ENCODE assay signal across 8 cellular contexts in genomic region chr19:56637976-56638555, GRCh38. TPM values are rescaled to one million over a fixed set of nuclear protein-coding genes. Genes with fewer than 3 reads are reported as not detected.
A peak's percentile ranks its signal among the peaks of the same experiment; 100 is the strongest.
DNase-seq lines count a peak whose midpoint lies in the region; ATAC-seq, FAIRE-seq and TF ChIP-seq lines count a peak whose summit lies in the region.

No MANE protein-coding gene starts in this region.

- TF ChIP-seq EP300 in ovary (IDR thresholded peaks at IDR 0.05) = no peak

- no peak overlapping the region for H3K4me3 Mint-ChIP-seq in activated CD8-positive, alpha-beta T cell treated with anti-CD3 and anti-CD28 coated beads for 36 hours

- H4K8ac ChIP-seq in IMR-90 (ENCODE audit: low read depth in 2 of 2, low read length in 2 of 2) = no peak overlapping the region

- TF ChIP-seq POLR2A in IMR-90 (IDR thresholded peaks at IDR 0.05; ENCODE audit: low read depth, low read length) (no peak), ovary (IDR thresholded peaks at IDR 0.05) (no peak)

- H3K27ac Mint-ChIP-seq in activated CD8-positive, alpha-beta T cell treated with anti-CD3 and anti-CD28 coated beads for 36 hours = no peak overlapping the region

- H3K18ac ChIP-seq in IMR-90 (ENCODE audit: low read depth, low read length) = no peak overlapping the region

- ATAC-seq in IMR-90 (ENCODE audit: low read depth) = peak; percentile 92
- ATAC-seq in activated CD8-positive, alpha-beta T cell treated with anti-CD3 and anti-CD28 coated beads for 36 hours = peak; percentile 64
- no peak for ATAC-seq in HG02884 (IDR thresholded peaks at IDR 0.05; ENCODE audit: unreplicated experiment)

- H3K79me1 ChIP-seq in IMR-90 (ENCODE audit: low read depth in 1 of 2, low read length in 2 of 2) = no peaks in the 10 kb centered on the region

- H3K4me1 Mint-ChIP-seq in activated CD8-positive, alpha-beta T cell treated with anti-CD3 and anti-CD28 coated beads for 36 hours (ENCODE audit: low read depth) = no peaks in the 10 kb centered on the region

- no peak overlapping the region for H4K91ac ChIP-seq in IMR-90 (ENCODE audit: insufficient read depth, low read depth, low read length)

- TF ChIP-seq RAD21 in IMR-90 (IDR thresholded peaks at IDR 0.05; ENCODE audit: low read length) = no peak

- no peak overlapping the region for H2BK5ac ChIP-seq in IMR-90 (ENCODE audit: low read depth, low read length, poor library complexity, severe bottlenecking)

- dilution Hi-C loops in IMR-90 (cut with HindIII; ENCODE audit: low sequenced_read_pairs, unreplicated experiment) = no loop called here

- BruUV-seq in IMR-90 (replicated peaks; lab: Mats Ljungman, UMichigan) = no TSS peak

- CTCF ChIA-PET in IMR-90 (lab: Yijun Ruan, JAX) = interaction anchor here (0.7 kb wide), 1 partner anchor 1210 kb away, joined by 6 read pairs; no protein-coding TSS in a partner anchor
- CTCF ChIA-PET in activated CD8-positive, alpha-beta T cell treated with anti-CD3 and anti-CD28 coated beads for 36 hours (lab: Charles Lee) = no interaction called here

- no peak overlapping the region for H3K14ac ChIP-seq in IMR-90 (replicated peaks; ENCODE audit: low read depth, low read length)

- no peak overlapping the region for H2BK20ac ChIP-seq in IMR-90 (ENCODE audit: low read depth, low read length)

- DNase-seq in AML-193 (lab: John Stamatoyannopoulos, UW) (peak; percentile 48 to 57), IMR-90 (peak; percentile 65), head of caudate nucleus (peak; percentile 28 to 88 (median 73)), ovary (peak; percentile 60 to 84 (median 78)), GM19239 (ENCODE audit: insufficient read length, low spot score) (no peak), NK-92 (lab: John Stamatoyannopoulos, UW; ENCODE audit: unreplicated experiment) (no peak)
- DNase-seq in activated CD8-positive, alpha-beta T cell treated with anti-CD3 and anti-CD28 coated beads for 36 hours = peak; percentile 78

- no peak overlapping the region for H3K23ac ChIP-seq in IMR-90 (ENCODE audit: low read depth, low read length)

- POLR2A ChIA-PET in IMR-90 (lab: Charles Lee; ENCODE audit: unreplicated experiment) = no interaction called here
- POLR2A ChIA-PET in activated CD8-positive, alpha-beta T cell treated with anti-CD3 and anti-CD28 coated beads for 36 hours (lab: Charles Lee) = no interaction called here

- no peak overlapping the region for H3K27ac ChIP-seq in IMR-90 (ENCODE audit: insufficient read depth, low read length)
- no peak overlapping the region for H3K27ac ChIP-seq in ovary

- no peak overlapping the region for H2AK9ac ChIP-seq in IMR-90 (replicated peaks; ENCODE audit: low read depth, low read length, poor library complexity)

- in situ Hi-C loops in IMR-90 (cut with MboI; ENCODE audit: low sequenced_read_pairs) = no loop called here

- no peak overlapping the region for H2AK5ac ChIP-seq in IMR-90 (ENCODE audit: low read depth, low read length)

- H4K5ac ChIP-seq in IMR-90 (ENCODE audit: low read depth, low read length) = no peak overlapping the region

- H3K9me3 ChIP-seq in IMR-90 (ENCODE audit: control insufficient read depth, insufficient read depth, low read length) (peaks cover 24% of the 10 kb centered on the region), ovary (peaks cover 0 to 5% of the 10 kb centered on the region in 2 donors)

- peaks cover 47% of the 10 kb centered on the region for H3K9me3 Mint-ChIP-seq in activated CD8-positive, alpha-beta T cell treated with anti-CD3 and anti-CD28 coated beads for 36 hours

- H3K9ac ChIP-seq in IMR-90 (ENCODE audit: low read depth, low read length) = no peak overlapping the region

- 14% methylated on average over 13 of the region's 21 CpGs; no CpG with 5 or more reads in 1 of the 2 experiments for WGBS in IMR-90 (ENCODE audit: extremely low coverage in 2 of 2, insufficient read length in 1 of 2), 2 experiments
- 7 to 11% (median 7%) methylated on average over 15 to 21 of the region's 21 CpGs for WGBS in ovary, 3 donors

- H3K9me1 ChIP-seq in IMR-90 (ENCODE audit: insufficient read depth, low read length) = no peaks in the 10 kb centered on the region

- H3K4me1 ChIP-seq in IMR-90 (ENCODE audit: control insufficient read depth, insufficient read depth, low read length) (no peaks in the 10 kb centered on the region), ovary (ENCODE audit: insufficient read depth) (no peaks in the 10 kb centered on the region)

- no peaks in the 10 kb centered on the region for H3K27me3 Mint-ChIP-seq in activated CD8-positive, alpha-beta T cell treated with anti-CD3 and anti-CD28 coated beads for 36 hours

- H2BK120ac ChIP-seq in IMR-90 (ENCODE audit: low read depth, low read length) = no peak overlapping the region

- FAIRE-seq in GM19239 (lab: Jason Lieb, UNC) = no peak

- TF ChIP-seq CTCF in IMR-90 (conservative IDR thresholded peaks at IDR 0.05; ENCODE audit: low read depth, low read length) = no peak
- TF ChIP-seq CTCF in activated CD8-positive, alpha-beta T cell treated with anti-CD3 and anti-CD28 coated beads for 36 hours (IDR thresholded peaks at IDR 0.05) = no peak
- TF ChIP-seq CTCF in ovary (IDR thresholded peaks at IDR 0.05) = no peak

- no peak overlapping the region for H3K4me3 ChIP-seq in IMR-90 (ENCODE audit: insufficient read depth, low read depth, low read length)
- no peak overlapping the region for H3K4me3 ChIP-seq in ovary

- H3K36me3 Mint-ChIP-seq in activated CD8-positive, alpha-beta T cell treated with anti-CD3 and anti-CD28 coated beads for 36 hours (ENCODE audit: low read depth) = peaks cover 20% of the 10 kb centered on the region

- no peak overlapping the region for H3K4ac ChIP-seq in IMR-90 (ENCODE audit: low read depth, low read length)

- no peak overlapping the region for H2AFZ ChIP-seq in IMR-90 (replicated peaks; ENCODE audit: low read length, poor library complexity)

- H3K36me3 ChIP-seq in IMR-90 (ENCODE audit: control insufficient read depth, insufficient read depth, low read length) = no peaks in the 10 kb centered on the region
- H3K36me3 ChIP-seq in ovary = no peaks in the 10 kb centered on the region

- H2BK15ac ChIP-seq in IMR-90 (ENCODE audit: low read depth, low read length) = no peak overlapping the region

- no peak overlapping the region for H3K56ac ChIP-seq in IMR-90 (ENCODE audit: extremely low read depth, insufficient read depth, low read length)

- no peaks in the 10 kb centered on the region for H3K27me3 ChIP-seq in IMR-90 (ENCODE audit: control insufficient read depth, insufficient read depth, low read length)
- no peaks in the 10 kb centered on the region for H3K27me3 ChIP-seq in ovary

- H4K20me1 ChIP-seq in IMR-90 (ENCODE audit: insufficient read depth, low read length) = no peaks in the 10 kb centered on the region

- intact Hi-C loops in IMR-90 (cut with micrococcal nuclease) (no loop called here), head of caudate nucleus (cut with DNase I) (no loop called here), ovary (cut with DNase I) (no loop called here)
- intact Hi-C loops in activated CD8-positive, alpha-beta T cell treated with anti-CD3 and anti-CD28 coated beads for 36 hours (cut with micrococcal nuclease) = no loop called here

- H3K4me2 ChIP-seq in IMR-90 (ENCODE audit: low read depth, low read length) = no peak overlapping the region

TF ChIP-seq in IMR-90, 13 proteins besides CTCF, POLR2A, EP300 and RAD21 (continues in another document):
- TF ChIP-seq CEBPB (IDR thresholded peaks at IDR 0.05; ENCODE audit: low read depth, low read length) = no peak
- TF ChIP-seq MXI1 (IDR thresholded peaks at IDR 0.05; ENCODE audit: borderline replicate concordance, low read depth, low read length) = peak; percentile 97
- peak; percentile 23; the same call in 1 of the 2 replicates for TF ChIP-seq BHLHE40 (IDR thresholded peaks at IDR 0.05; ENCODE audit: low read depth, low read length)
- TF ChIP-seq, protein P1, sequence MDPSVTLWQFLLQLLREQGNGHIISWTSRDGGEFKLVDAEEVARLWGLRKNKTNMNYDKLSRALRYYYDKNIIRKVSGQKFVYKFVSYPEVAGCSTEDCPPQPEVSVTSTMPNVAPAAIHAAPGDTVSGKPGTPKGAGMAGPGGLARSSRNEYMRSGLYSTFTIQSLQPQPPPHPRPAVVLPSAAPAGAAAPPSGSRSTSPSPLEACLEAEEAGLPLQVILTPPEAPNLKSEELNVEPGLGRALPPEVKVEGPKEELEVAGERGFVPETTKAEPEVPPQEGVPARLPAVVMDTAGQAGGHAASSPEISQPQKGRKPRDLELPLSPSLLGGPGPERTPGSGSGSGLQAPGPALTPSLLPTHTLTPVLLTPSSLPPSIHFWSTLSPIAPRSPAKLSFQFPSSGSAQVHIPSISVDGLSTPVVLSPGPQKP (IDR thresholded peaks at IDR 0.05; ENCODE audit: borderline replicate concordance, low read depth, low read length) = no peak
- peak; percentile 91 for TF ChIP-seq RCOR1 (IDR thresholded peaks at IDR 0.05; ENCODE audit: insufficient replicate concordance, low read length)

RNA-seq across cellular contexts. Expression of gene SMIM17, which starts 4.9 kb away (rescaled TPM):
- total RNA-seq in IMR-90 (2012; rRNA removed) (0.28 TPM in 1 of 2 replicates, not detected in the other), ovary (1 to 10 TPM in 1 of 7 donors, under 1 TPM in 5, not detected in 1; 0.43 to 1.6 (median 0.59) TPM)
- polyA plus RNA-seq in IMR-90 (2012; rRNA removed) (0.10 TPM in 1 of 2 replicates, not detected in the other), ovary (under 1 TPM; 0.22 to 0.65 TPM)
- polyA plus RNA-seq in IMR-90 (2012; cell fraction: cytosol; rRNA removed) = 0.08 TPM in 1 of 2 replicates, not detected in the other
- 0.13 and 0.48 TPM in 2 replicates for polyA plus RNA-seq in IMR-90 (2012; cell fraction: nucleus; rRNA removed; ENCODE audit: low replicate concordance)
- not detected for total RNA-seq in activated CD8-positive, alpha-beta T cell treated with anti-CD3 and anti-CD28 coated beads for 36 hours

RNA-seq across cellular contexts. Expression of gene ZNF835, which starts 33.5 kb away (rescaled TPM):
- total RNA-seq in IMR-90 (2012; rRNA removed) = not detected in 2 replicates
- polyA plus RNA-seq in IMR-90 (2012; rRNA removed) = not detected in 2 replicates
- polyA plus RNA-seq in IMR-90 (2012; cell fraction: cytosol; rRNA removed) = not detected in 2 replicates
- polyA plus RNA-seq in IMR-90 (2012; cell fraction: nucleus; rRNA removed; ENCODE audit: low replicate concordance) = not detected in 2 replicates
- total RNA-seq in activated CD8-positive, alpha-beta T cell treated with anti-CD3 and anti-CD28 coated beads for 36 hours = 1 to 10 TPM; 3.0 to 3.3 TPM
- 10 to 100 TPM in 3 of 7 donors, 1 to 10 TPM in 4; 4.9 to 15.0 (median 8.1) TPM for total RNA-seq in ovary
- 1 to 10 TPM; 2.5 to 4.6 TPM for polyA plus RNA-seq in ovary

RNA-seq across cellular contexts. Expression of gene ZNF71, which starts 43.0 kb away (rescaled TPM):
- 7.5 and 9.3 TPM in 2 replicates for total RNA-seq in IMR-90 (2012; rRNA removed)
- polyA plus RNA-seq in IMR-90 (2012; rRNA removed) = 7.9 and 8.1 TPM in 2 replicates
- polyA plus RNA-seq in IMR-90 (2012; cell fraction: cytosol; rRNA removed) = 3.3 and 9.2 TPM in 2 replicates
- polyA plus RNA-seq in IMR-90 (2012; cell fraction: nucleus; rRNA removed; ENCODE audit: low replicate concordance) = 5.9 and 8.4 TPM in 2 replicates
- total RNA-seq in activated CD8-positive, alpha-beta T cell treated with anti-CD3 and anti-CD28 coated beads for 36 hours = 1 to 10 TPM; 4.4 to 5.3 TPM
- total RNA-seq in ovary = 1 to 10 TPM; 5.7 to 9.8 (median 8.4) TPM
- 1 to 10 TPM; 3.4 to 6.3 TPM for polyA plus RNA-seq in ovary

Comparison
In these comparisons a context has a peak if more than half of its experiments do, and no peak if none do; other contexts are left out.
1. DNase-seq: peak in AML-193 (2 of 2), IMR-90 (single experiment), activated CD8-positive, alpha-beta T cell treated with anti-CD3 and anti-CD28 coated beads for 36 hours (single experiment), head of caudate nucleus (42 of 42) and ovary (5 of 5); none in GM19239 (single experiment) and NK-92 (single experiment).